ENCODE assay signal across 19 cellular contexts in the genomic region with DNA sequence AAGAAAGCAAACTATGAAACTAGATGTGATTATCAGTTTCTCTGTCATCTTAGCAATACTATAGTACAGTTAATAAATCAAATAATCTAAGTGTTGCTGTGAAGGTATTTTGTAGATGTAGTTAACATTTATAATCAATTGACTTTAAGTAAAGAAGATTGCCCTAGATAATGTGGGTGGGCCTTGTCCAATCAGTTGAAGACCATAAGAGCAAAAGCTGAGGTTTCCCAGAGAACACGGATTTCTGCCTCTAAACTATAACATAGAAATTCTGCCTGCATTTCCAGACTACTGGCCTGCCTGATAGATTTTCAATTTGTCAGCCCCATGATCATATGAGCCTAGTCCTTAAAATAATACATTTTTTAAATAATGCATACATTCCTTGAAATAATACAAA.
A peak's percentile ranks its signal among the peaks of the same experiment; 100 is the strongest.
DNase-seq lines count a peak whose midpoint lies in the region; ATAC-seq and TF ChIP-seq lines count a peak whose summit lies in the region.
"Had no signal": no experiment of that assay in that cellular context is flagged by ENCODE, and none has a peak within 500 bp of the region (broad histone marks: within the 10 kb centered on the region; RNA-seq: fewer than 3 reads in every experiment).

No MANE protein-coding gene starts in this region.

- H4K20me1 ChIP-seq in GM23248 (ENCODE audit: insufficient read depth) (no peaks in the 10 kb centered on the region), osteoblast (ENCODE audit: insufficient read depth, low read length) (no peaks in the 10 kb centered on the region), Karpas-422 (ENCODE audit: insufficient read depth, low read depth, low read length) (no peaks in the 10 kb centered on the region)

- H3K4me2 ChIP-seq in GM23248 (ENCODE audit: unreplicated experiment) (peak overlapping the region; percentile 87), osteoblast (ENCODE audit: insufficient read depth, low read length) (no peak overlapping the region), Karpas-422 (ENCODE audit: low read depth, low read length, poor library complexity, severe bottlenecking) (no peak overlapping the region)

- peaks cover 4% of the 10 kb centered on the region for H3K9me3 Mint-ChIP-seq in endodermal cell
- H3K9me3 Mint-ChIP-seq: HFFc6 had no signal

- no peaks in the 10 kb centered on the region for H3K36me3 ChIP-seq in GM23248 (ENCODE audit: low read depth)
- no peaks in the 10 kb centered on the region for H3K36me3 ChIP-seq in SJSA1
- H3K36me3 ChIP-seq in endodermal cell (ENCODE audit: control insufficient read depth, insufficient read depth, low read length): no peaks in the 10 kb centered on the region
- no peaks in the 10 kb centered on the region for H3K36me3 ChIP-seq in osteoblast (ENCODE audit: insufficient read depth, low read length)
- H3K36me3 ChIP-seq in Karpas-422 (ENCODE audit: insufficient read depth, low read length): no peaks in the 10 kb centered on the region
- H3K36me3 ChIP-seq: BE2C had no signal

- H3K9me3 ChIP-seq in GM23248 (ENCODE audit: low read depth): no peaks in the 10 kb centered on the region
- no peaks in the 10 kb centered on the region for H3K9me3 ChIP-seq in SJSA1 (replicated peaks)
- H3K9me3 ChIP-seq in endodermal cell (ENCODE audit: control insufficient read depth, low read length): peaks cover 10% of the 10 kb centered on the region
- no peaks in the 10 kb centered on the region for H3K9me3 ChIP-seq in osteoblast (ENCODE audit: low read depth, low read length)
- H3K9me3 ChIP-seq in Karpas-422 (ENCODE audit: low read length): peaks cover 20% of the 10 kb centered on the region
- H3K9me3 ChIP-seq: BE2C had no signal

- H3K4me3 ChIP-seq in GM23248 (peak overlapping the region; percentile 3; the same call in 1 of the 2 replicates), SJSA1 (no peak overlapping the region), endodermal cell (ENCODE audit: low read length) (peak overlapping the region; percentile 27), osteoblast (ENCODE audit: insufficient read depth, low read length) (no peak overlapping the region), Karpas-422 (ENCODE audit: low read length) (no peak overlapping the region)
- H3K4me3 ChIP-seq: GM12878 had no signal

- no peak overlapping the region for H3K4me3 Mint-ChIP-seq in endodermal cell
- H3K4me3 Mint-ChIP-seq: CD4-positive, CD25-positive, alpha-beta regulatory T cell; CD8-positive, alpha-beta memory T cell; HFFc6 had no signal

- H3K27me3 ChIP-seq in GM23248 (replicated peaks; ENCODE audit: insufficient read depth) (no peaks in the 10 kb centered on the region), SJSA1 (replicated peaks) (no peaks in the 10 kb centered on the region), endodermal cell (ENCODE audit: control insufficient read depth, insufficient read depth, low read length, poor library complexity, severe bottlenecking) (no peaks in the 10 kb centered on the region), osteoblast (ENCODE audit: insufficient read depth, low read length) (no peaks in the 10 kb centered on the region), Karpas-422 (ENCODE audit: low read length) (no peaks in the 10 kb centered on the region)
- H3K27me3 ChIP-seq: BE2C had no signal

- no peak overlapping the region for H3K9ac ChIP-seq in GM23248
- H3K9ac ChIP-seq in endodermal cell (ENCODE audit: extremely low read depth, low read length, poor library complexity, severe bottlenecking): no peak overlapping the region
- no peak overlapping the region for H3K9ac ChIP-seq in Karpas-422 (ENCODE audit: low read length)

- H3K27me3 Mint-ChIP-seq in endodermal cell (ENCODE audit: insufficient read depth): no peaks in the 10 kb centered on the region
- H3K27me3 Mint-ChIP-seq: CD4-positive, CD25-positive, alpha-beta regulatory T cell; CD8-positive, alpha-beta memory T cell had no signal

- peaks cover 14% of the 10 kb centered on the region for H3K4me1 Mint-ChIP-seq in endodermal cell
- H3K4me1 Mint-ChIP-seq: CD4-positive, CD25-positive, alpha-beta regulatory T cell; CD8-positive, alpha-beta memory T cell had no signal

- H3K9me2 ChIP-seq in GM23248 (ENCODE audit: insufficient read depth): no peaks in the 10 kb centered on the region
- H3K9me2 ChIP-seq in Karpas-422 (replicated peaks; ENCODE audit: insufficient read depth, low read length): no peaks in the 10 kb centered on the region

- peak overlapping the region; percentile 71; the same call in 1 of the 2 replicates for H3K27ac ChIP-seq in GM23248
- peak overlapping the region; percentile 59; the same call in 1 of the 2 replicates for H3K27ac ChIP-seq in SJSA1
- H3K27ac ChIP-seq in endodermal cell (ENCODE audit: low read depth, low read length): no peak overlapping the region
- H3K27ac ChIP-seq in osteoblast (ENCODE audit: low read depth, low read length): peak overlapping the region; percentile 72
- no peak overlapping the region for H3K27ac ChIP-seq in Karpas-422 (ENCODE audit: low read length)

- peaks cover 45% of the 10 kb centered on the region for H3F3A ChIP-seq in GM23248 (ENCODE audit: insufficient read depth)

- ATAC-seq in HG02938 (IDR thresholded peaks at IDR 0.05; ENCODE audit: unreplicated experiment): no peak
- ATAC-seq: GM12878, HepG2 had no signal

- WGBS in GM23248 (ENCODE audit: low coverage in 1 of 2, low lambda C conversion rate in 2 of 2, missing lambda C conversion rate in 2 of 2), 2 experiments: 90 to 100% methylated on average over 1 of the region's 1 CpG
- WGBS in endodermal cell (ENCODE audit: insufficient coverage in 1 of 2, insufficient read length in 1 of 2), 2 experiments: 73 to 100% methylated on average over 1 of the region's 1 CpG

- TF ChIP-seq CTCF in endodermal cell (conservative IDR thresholded peaks at IDR 0.05) (no peak), osteoblast (IDR thresholded peaks at IDR 0.05; ENCODE audit: extremely low read depth, low read depth, low read length) (no peak)

- no peak overlapping the region for H3K27ac Mint-ChIP-seq in endodermal cell
- H3K27ac Mint-ChIP-seq: CD4-positive, CD25-positive, alpha-beta regulatory T cell; CD8-positive, alpha-beta memory T cell had no signal

- in situ Hi-C loops in GM23248 (cut with MboI): no loop called here

- DNase-seq in GM23248 (no peak), SJSA1 (ENCODE audit: low read depth in 1 of 2, low spot score in 2 of 2) (no peak), endodermal cell (no peak), osteoblast (ENCODE audit: insufficient read length, low spot score, missing footprints) (no peak), Karpas-422 (no peak), NCI-H2029 treated with DMSO at 0.1 percent for 48 hours (lab: John Stamatoyannopoulos, UW) (no peak), LoVo (ENCODE audit: low spot score) (no peak)
- DNase-seq: ACHN; BE2C; C1 segment of cervical spinal cord; CD4-positive, CD25-positive, alpha-beta regulatory T cell; CD8-positive, alpha-beta memory T cell; COR-L47; DMS 273 treated with DMSO at 0.1 percent for 48 hours; DND-41; HFFc6 had no signal

- H3K36me3 Mint-ChIP-seq in endodermal cell (ENCODE audit: low read depth): no peaks in the 10 kb centered on the region
- H3K36me3 Mint-ChIP-seq: CD4-positive, CD25-positive, alpha-beta regulatory T cell; CD8-positive, alpha-beta memory T cell had no signal

- peaks cover 53% of the 10 kb centered on the region for H3K4me1 ChIP-seq in GM23248 (ENCODE audit: insufficient read depth)
- peaks cover 19% of the 10 kb centered on the region for H3K4me1 ChIP-seq in SJSA1 (replicated peaks)
- peaks cover 3% of the 10 kb centered on the region for H3K4me1 ChIP-seq in endodermal cell (ENCODE audit: control insufficient read depth, insufficient read depth, low read length)
- peaks cover 51% of the 10 kb centered on the region for H3K4me1 ChIP-seq in osteoblast (ENCODE audit: insufficient read depth, low read length)
- H3K4me1 ChIP-seq in Karpas-422 (ENCODE audit: low read length): no peaks in the 10 kb centered on the region
- H3K4me1 ChIP-seq: BE2C had no signal

- H3K79me2 ChIP-seq in GM23248 (ENCODE audit: insufficient read depth): no peaks in the 10 kb centered on the region
- no peaks in the 10 kb centered on the region for H3K79me2 ChIP-seq in osteoblast (ENCODE audit: insufficient read depth, low read length)
- H3K79me2 ChIP-seq in Karpas-422 (ENCODE audit: low read length): no peaks in the 10 kb centered on the region

- H2AFZ ChIP-seq in GM23248: no peak overlapping the region
- H2AFZ ChIP-seq in osteoblast (ENCODE audit: low read length): no peak overlapping the region
- H2AFZ ChIP-seq in Karpas-422 (ENCODE audit: low read length): no peak overlapping the region

Comparison
In these comparisons a context has a peak if more than half of its experiments do, and no peak if none do; other contexts are left out.
1. H3K27ac ChIP-seq: peak in GM23248 (single experiment), SJSA1 (single experiment) and osteoblast (single experiment); none in endodermal cell (single experiment) and Karpas-422 (single experiment).
2. H3K4me3 ChIP-seq: peak in GM23248 (single experiment) and endodermal cell (single experiment); none in SJSA1 (single experiment), osteoblast (single experiment) and Karpas-422 (single experiment).